9 cellular contexts compared by ENCODE assay signal in genomic region chr15:28935316-28935715, GRCh38. TPM values are rescaled to one million over a fixed set of nuclear protein-coding genes. Genes with fewer than 3 reads are reported as not detected.
DNase-seq lines count a peak whose midpoint lies in the region; ATAC-seq and TF ChIP-seq lines count a peak whose summit lies in the region.
"Had no signal": no experiment of that assay in that cellular context is flagged by ENCODE, and none has a peak within 500 bp of the region (broad histone marks: within the 10 kb centered on the region; RNA-seq: fewer than 3 reads in every experiment).

No MANE protein-coding gene starts in this region.

- no peaks in the 10 kb centered on the region for H3K79me2 ChIP-seq in OCI-LY1 (ENCODE audit: insufficient read depth, low read length)

- H3K4me1 ChIP-seq in OCI-LY1 (ENCODE audit: insufficient read depth, low read length, severe bottlenecking), result no peaks in the 10 kb centered on the region
- peaks cover 4 to 48% (median 31%) of the 10 kb centered on the region in 6 donors for H3K4me1 ChIP-seq in spleen

- no peaks in the 10 kb centered on the region for H3K36me3 ChIP-seq in OCI-LY1 (ENCODE audit: insufficient read depth, low read length)
- no peaks in the 10 kb centered on the region for H3K36me3 ChIP-seq in spleen

- no peak overlapping the region for H3K27ac Mint-ChIP-seq in activated naive CD8-positive, alpha-beta T cell treated with anti-CD3 and anti-CD28 coated beads, Interleukin-2, amount 50 U/mL, for 24 hours
- H3K27ac Mint-ChIP-seq: activated B cell treated with CpG ODN at 0.5 μM for 24 hours had no signal

- no peak overlapping the region for H3K27ac ChIP-seq in OCI-LY1 (ENCODE audit: low read depth, low read length, poor library complexity, severe bottlenecking)
- H3K27ac ChIP-seq in spleen, result peak overlapping the region in 2 of 8 donors; percentile 74 to 81

- intact Hi-C loops in spleen (cut with DNase I; ENCODE audit: low total_unique reads), result no loop called here

- DNase-seq in activated naive CD8-positive, alpha-beta T cell treated with anti-CD3 and anti-CD28 coated beads, Interleukin-2, amount 50 U/mL, for 24 hours, result peak; percentile 67
- DNase-seq in spleen, result peak; percentile 79
- DNase-seq in NCI-H2081 treated with DMSO at 0.1 percent for 48 hours (lab: John Stamatoyannopoulos, UW), result no peak
- DNase-seq in mesenteric fat pad (ENCODE audit: low spot score), result no peak
- no peak for DNase-seq in NCI-H1417 treated with DMSO at 0.1 percent for 48 hours (lab: John Stamatoyannopoulos, UW)
- DNase-seq: activated B cell treated with CpG ODN at 0.5 μM for 24 hours had no signal

- no peaks in the 10 kb centered on the region for H4K20me1 ChIP-seq in OCI-LY1 (ENCODE audit: insufficient read depth, low read length)

- no peaks in the 10 kb centered on the region for H3K27me3 Mint-ChIP-seq in activated naive CD8-positive, alpha-beta T cell treated with anti-CD3 and anti-CD28 coated beads, Interleukin-2, amount 50 U/mL, for 24 hours
- H3K27me3 Mint-ChIP-seq: activated B cell treated with CpG ODN at 0.5 μM for 24 hours had no signal

- no peaks in the 10 kb centered on the region for H3F3A ChIP-seq in OCI-LY1 (ENCODE audit: insufficient read depth, low read length)

- no peak overlapping the region for H2AFZ ChIP-seq in OCI-LY1 (ENCODE audit: low read length)

- H3K36me3 Mint-ChIP-seq in activated naive CD8-positive, alpha-beta T cell treated with anti-CD3 and anti-CD28 coated beads, Interleukin-2, amount 50 U/mL, for 24 hours (ENCODE audit: low read depth), result peaks cover 4% of the 10 kb centered on the region

- ATAC-seq in activated naive CD8-positive, alpha-beta T cell treated with anti-CD3 and anti-CD28 coated beads, Interleukin-2, amount 50 U/mL, for 24 hours, result peak; percentile 63
- ATAC-seq in HG03159 (IDR thresholded peaks at IDR 0.05; ENCODE audit: unreplicated experiment), result no peak

- peak; percentile 50 for TF ChIP-seq CTCF in GM12873 (IDR thresholded peaks at IDR 0.05; ENCODE audit: insufficient read depth, low read depth, low read length, missing control alignments)
- TF ChIP-seq CTCF in OCI-LY1 (IDR thresholded peaks at IDR 0.05; ENCODE audit: low read length), result peak; percentile 54
- peak in 8 of 11 experiments; percentile 14 to 57 (median 31) for TF ChIP-seq CTCF in spleen (IDR thresholded peaks at IDR 0.05 in 8 of 11, conservative IDR thresholded peaks at IDR 0.05 in 3 of 11)

- WGBS in spleen, 5 donors, result 29 to 65% (median 53%) methylated on average over 6 of the region's 6 CpGs

- H3K9ac ChIP-seq in OCI-LY1 (ENCODE audit: low read length), result no peak overlapping the region

- H3K27me3 ChIP-seq in OCI-LY1 (ENCODE audit: insufficient read depth, low read length) (no peaks in the 10 kb centered on the region), spleen (replicated peaks in 1 of 7) (no peaks in the 10 kb centered on the region)

- no peak overlapping the region for H3K4me2 ChIP-seq in OCI-LY1 (ENCODE audit: low read length)

- H3K4me3 ChIP-seq in OCI-LY1 (ENCODE audit: low read depth, low read length, poor library complexity, severe bottlenecking), result no peak overlapping the region
- no peak overlapping the region for H3K4me3 ChIP-seq in spleen

- no peaks in the 10 kb centered on the region for H3K9me3 Mint-ChIP-seq in activated naive CD8-positive, alpha-beta T cell treated with anti-CD3 and anti-CD28 coated beads, Interleukin-2, amount 50 U/mL, for 24 hours

- no peaks in the 10 kb centered on the region for H3K9me2 ChIP-seq in OCI-LY1 (ENCODE audit: low read depth, low read length)

- H3K9me3 ChIP-seq in OCI-LY1 (ENCODE audit: low read length) (no peaks in the 10 kb centered on the region), spleen (peaks cover 0 to 10% (median 0%) of the 10 kb centered on the region in 8 donors)

- no peak overlapping the region for H3K4me3 Mint-ChIP-seq in activated naive CD8-positive, alpha-beta T cell treated with anti-CD3 and anti-CD28 coated beads, Interleukin-2, amount 50 U/mL, for 24 hours
- H3K4me3 Mint-ChIP-seq: activated B cell treated with CpG ODN at 0.5 μM for 24 hours had no signal

- H3K4me1 Mint-ChIP-seq in activated naive CD8-positive, alpha-beta T cell treated with anti-CD3 and anti-CD28 coated beads, Interleukin-2, amount 50 U/mL, for 24 hours, result peaks cover 69% of the 10 kb centered on the region
- H3K4me1 Mint-ChIP-seq: activated B cell treated with CpG ODN at 0.5 μM for 24 hours had no signal

- TF ChIP-seq POLR2A in spleen (IDR thresholded peaks at IDR 0.05), result no peak

RNA-seq across cellular contexts. Expression of gene APBA2, which starts 49.5 kb away (rescaled TPM):
- total RNA-seq in spleen (10 to 100 TPM; 15.5 to 33.8 (median 19.2) TPM), mesenteric fat pad (2.2 TPM)
- polyA plus RNA-seq in spleen, result 1 to 10 TPM; 5.8 to 6.6 (median 6.4) TPM
- total RNA-seq: activated B cell treated with CpG ODN at 0.5 μM for 24 hours had no signal

Comparison
In these comparisons a context has a peak if more than half of its experiments do, and no peak if none do; other contexts are left out.
1. DNase-seq: peak in activated naive CD8-positive, alpha-beta T cell treated with anti-CD3 and anti-CD28 coated beads, Interleukin-2, amount 50 U/mL, for 24 hours (single experiment) and spleen (single experiment); none in NCI-H2081 treated with DMSO at 0.1 percent for 48 hours (single experiment), mesenteric fat pad (single experiment) and NCI-H1417 treated with DMSO at 0.1 percent for 48 hours (single experiment).
2. Peak in every context shown above with its lines, with median percentiles within 50 percentile points of each other: CTCF ChIP-seq.